16 cellular contexts compared by ENCODE assay signal in genomic region chr18:3054785-3055184, GRCh38. TPM values are rescaled to one million over a fixed set of nuclear protein-coding genes. Genes with fewer than 3 reads are reported as not detected.
DNase-seq lines count a peak whose midpoint lies in the region; ATAC-seq and TF ChIP-seq lines count a peak whose summit lies in the region.
"Had no signal": no experiment of that assay in that cellular context is flagged by ENCODE, and none has a peak within 500 bp of the region (broad histone marks: within the 10 kb centered on the region; RNA-seq: fewer than 3 reads in every experiment).

No MANE protein-coding gene starts in this region.

- H3K79me2 ChIP-seq in hepatocyte (no peaks in the 10 kb centered on the region), OCI-LY7 (ENCODE audit: insufficient read depth, low read depth, low read length) (no peaks in the 10 kb centered on the region)

- peak; percentile 16 for DNase-seq in Calu3
- no peak for DNase-seq in T-helper 17 cell
- peak; percentile 6 for DNase-seq in kidney glomerular epithelial cell (lab: John Stamatoyannopoulos, UW)
- peak; percentile 38 for DNase-seq in renal cortical epithelial cell (ENCODE audit: low read depth)
- DNase-seq in hepatocyte (ENCODE audit: low spot score) = no peak
- DNase-seq in ascending aorta (ENCODE audit: low spot score in 2 of 2) = no peak
- DNase-seq in OCI-LY7 (ENCODE audit: low spot score) = no peak
- DNase-seq: CD8-positive, alpha-beta T cell; COR-L47; DMS53; GF-D8 had no signal

- H3K4me3 Mint-ChIP-seq in Calu3 (ENCODE audit: low read depth, unreplicated experiment) (no peak overlapping the region), T-helper 17 cell (no peak overlapping the region)
- H3K4me3 Mint-ChIP-seq: B cell; CD8-positive, alpha-beta T cell had no signal

- no peaks in the 10 kb centered on the region for H3K27me3 ChIP-seq in hepatocyte
- H3K27me3 ChIP-seq in ascending aorta = no peaks in the 10 kb centered on the region

- H3K9me3 Mint-ChIP-seq in Calu3 (ENCODE audit: low read depth, unreplicated experiment) = peaks cover 12% of the 10 kb centered on the region

- 93% methylated on average over 3 of the region's 3 CpGs for WGBS in hepatocyte (ENCODE audit: low lambda C conversion rate, missing lambda C conversion rate)

- CTCF ChIA-PET in Calu3 (lab: Charles Lee) (interaction anchor here (0.8 to 1.1 kb wide), 2 partner anchors 70 to 183 kb away, joined by 3 to 4 read pairs; no protein-coding TSS in a partner anchor), OCI-LY7 (lab: Charles Lee; ENCODE audit: unreplicated experiment) (no interaction called here)

- H3K36me3 ChIP-seq in hepatocyte (replicated peaks; ENCODE audit: insufficient read depth, low read depth) (no peaks in the 10 kb centered on the region), ascending aorta (no peaks in the 10 kb centered on the region), OCI-LY7 (ENCODE audit: insufficient read depth, low read length) (no peaks in the 10 kb centered on the region)
- H3K36me3 ChIP-seq: HAP-1 had no signal

- no TSS peak for BruUV-seq in Calu3 (replicated peaks; lab: Mats Ljungman, UMichigan)
- no TSS peak for BruUV-seq in OCI-LY7 (replicated peaks; lab: Mats Ljungman, UMichigan)

- no peaks in the 10 kb centered on the region for H3K27me3 Mint-ChIP-seq in Calu3 (ENCODE audit: unreplicated experiment)
- H3K27me3 Mint-ChIP-seq in T-helper 17 cell = no peaks in the 10 kb centered on the region

- H3K9me3 ChIP-seq in T-helper 17 cell (ENCODE audit: control insufficient read depth, low read length, poor library complexity, severe bottlenecking) (no peaks in the 10 kb centered on the region), hepatocyte (ENCODE audit: low read depth) (no peaks in the 10 kb centered on the region), ascending aorta (no peaks in the 10 kb centered on the region), OCI-LY7 (ENCODE audit: low read length) (no peaks in the 10 kb centered on the region)
- H3K9me3 ChIP-seq: HAP-1 had no signal

- intact Hi-C loops in Calu3 (cut with micrococcal nuclease; ENCODE audit: unreplicated experiment) = loop anchor here (10.0 kb wide), 1 partner anchor 190 kb away; the partner anchor contains the start of gene MYL12A
- intact Hi-C loops in ascending aorta (cut with DNase I) = no loop called here
- intact Hi-C loops in OCI-LY7 (cut with micrococcal nuclease; ENCODE audit: unreplicated experiment) = no loop called here

- H3K27ac Mint-ChIP-seq in Calu3 (ENCODE audit: unreplicated experiment) (peak overlapping the region; percentile 90), T-helper 17 cell (peak overlapping the region; percentile 1)
- H3K27ac Mint-ChIP-seq: B cell; CD8-positive, alpha-beta T cell had no signal

- no peak overlapping the region for H3K4me2 ChIP-seq in hepatocyte
- no peak overlapping the region for H3K4me2 ChIP-seq in OCI-LY7 (ENCODE audit: low read length)

- H3K36me3 Mint-ChIP-seq in Calu3 (ENCODE audit: insufficient read depth, unreplicated experiment) (peaks cover 40% of the 10 kb centered on the region), T-helper 17 cell (ENCODE audit: low read depth) (peaks cover 4% of the 10 kb centered on the region)
- H3K36me3 Mint-ChIP-seq: CD8-positive, alpha-beta T cell had no signal

- TF ChIP-seq CTCF in Calu3 (IDR thresholded peaks at IDR 0.05; ENCODE audit: unreplicated experiment) = no peak
- no peak for TF ChIP-seq CTCF in hepatocyte (IDR thresholded peaks at IDR 0.05; ENCODE audit: poor library complexity)
- no peak for TF ChIP-seq CTCF in ascending aorta (IDR thresholded peaks at IDR 0.05)
- no peak for TF ChIP-seq CTCF in OCI-LY7 (conservative IDR thresholded peaks at IDR 0.05; ENCODE audit: low read length)

- ATAC-seq in T-helper 17 cell (no peak), HG03095 (IDR thresholded peaks at IDR 0.05; ENCODE audit: unreplicated experiment) (no peak)
- ATAC-seq: CD8-positive, alpha-beta T cell had no signal

- no peaks in the 10 kb centered on the region for H3K9me2 ChIP-seq in hepatocyte (replicated peaks; ENCODE audit: insufficient read depth)
- no peaks in the 10 kb centered on the region for H3K9me2 ChIP-seq in OCI-LY7 (ENCODE audit: insufficient read depth, low read length)

- H3K4me1 Mint-ChIP-seq in Calu3 (ENCODE audit: low read depth, unreplicated experiment) = peaks cover 48% of the 10 kb centered on the region
- peaks cover 32% of the 10 kb centered on the region for H3K4me1 Mint-ChIP-seq in T-helper 17 cell

- H4K20me1 ChIP-seq in hepatocyte (ENCODE audit: insufficient read depth, poor library complexity, severe bottlenecking) (no peaks in the 10 kb centered on the region), OCI-LY7 (ENCODE audit: insufficient read depth, low read length) (no peaks in the 10 kb centered on the region)

- H3K4me3 ChIP-seq in hepatocyte = no peak overlapping the region
- no peak overlapping the region for H3K4me3 ChIP-seq in ascending aorta
- no peak overlapping the region for H3K4me3 ChIP-seq in OCI-LY7 (ENCODE audit: low read depth, low read length, poor library complexity, severe bottlenecking)
- H3K4me3 ChIP-seq: HAP-1 had no signal

- H3K4me1 ChIP-seq in hepatocyte (ENCODE audit: insufficient read depth) (peaks cover 9% of the 10 kb centered on the region), ascending aorta (no peaks in the 10 kb centered on the region), OCI-LY7 (ENCODE audit: insufficient read depth, low read length, poor library complexity, severe bottlenecking) (no peaks in the 10 kb centered on the region)

- no peak overlapping the region for H2AFZ ChIP-seq in hepatocyte
- H2AFZ ChIP-seq in OCI-LY7 (ENCODE audit: low read length) = no peak overlapping the region

- H3K27ac ChIP-seq in hepatocyte (no peak overlapping the region), ascending aorta (no peak overlapping the region), OCI-LY7 (ENCODE audit: low read depth, low read length, poor library complexity, severe bottlenecking) (no peak overlapping the region)
- H3K27ac ChIP-seq: C4-2B, HL-60 had no signal

- POLR2A ChIA-PET in OCI-LY7 (lab: Charles Lee) = no interaction called here

RNA-seq across cellular contexts. Expression of gene LPIN2, which starts 41.8 kb away (rescaled TPM):
- total RNA-seq in Calu3 (2022) (15.7 and 15.9 TPM in 2 replicates), T-helper 17 cell (10 to 100 TPM; 75.8 to 84.8 TPM), renal cortical epithelial cell (29.3 and 56.0 TPM in 2 replicates), hepatocyte (62.1 and 71.2 TPM in 2 replicates), ascending aorta (11.6 TPM), OCI-LY7 (2022) (16.9 and 18.9 TPM in 2 replicates)
- polyA plus RNA-seq in hepatocyte = 28.2 and 29.1 TPM in 2 replicates
- 18.7 and 20.1 TPM in 2 replicates for total RNA-seq in OCI-LY7 (2014; rRNA removed; shearing (Covaris generic))

Comparison
In these comparisons a context has a peak if more than half of its experiments do, and no peak if none do; other contexts are left out.
1. DNase-seq: peak in Calu3 (single experiment), kidney glomerular epithelial cell (single experiment) and renal cortical epithelial cell (single experiment); none in T-helper 17 cell (0 of 3), hepatocyte (single experiment), ascending aorta (0 of 2) and OCI-LY7 (single experiment).